1 cellular context compared by ENCODE assay signal in the genomic region with DNA sequence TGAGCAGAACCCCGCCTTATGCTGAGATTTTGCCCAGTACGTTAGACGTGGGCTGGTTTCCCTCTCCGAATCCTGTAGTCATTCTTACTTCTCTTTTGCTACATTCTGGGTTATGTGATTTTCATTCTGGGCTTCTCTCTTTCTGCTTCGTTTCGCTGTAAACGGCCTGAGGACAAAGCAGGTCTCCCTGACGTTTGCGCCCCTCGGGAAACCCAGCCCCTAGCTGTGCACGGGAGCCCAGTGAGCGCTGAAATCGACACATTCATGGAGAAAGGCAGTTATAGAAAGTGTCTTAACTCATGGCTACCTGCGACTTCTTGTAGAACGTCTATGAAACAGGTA.
TF ChIP-seq lines count a peak whose summit lies in the region.

No MANE protein-coding gene starts in this region.

TF ChIP-seq in WTC11, 78 proteins besides CTCF, POLR2A, EP300 and RAD21 (continued from another document):
- TF ChIP-seq, protein P1, sequence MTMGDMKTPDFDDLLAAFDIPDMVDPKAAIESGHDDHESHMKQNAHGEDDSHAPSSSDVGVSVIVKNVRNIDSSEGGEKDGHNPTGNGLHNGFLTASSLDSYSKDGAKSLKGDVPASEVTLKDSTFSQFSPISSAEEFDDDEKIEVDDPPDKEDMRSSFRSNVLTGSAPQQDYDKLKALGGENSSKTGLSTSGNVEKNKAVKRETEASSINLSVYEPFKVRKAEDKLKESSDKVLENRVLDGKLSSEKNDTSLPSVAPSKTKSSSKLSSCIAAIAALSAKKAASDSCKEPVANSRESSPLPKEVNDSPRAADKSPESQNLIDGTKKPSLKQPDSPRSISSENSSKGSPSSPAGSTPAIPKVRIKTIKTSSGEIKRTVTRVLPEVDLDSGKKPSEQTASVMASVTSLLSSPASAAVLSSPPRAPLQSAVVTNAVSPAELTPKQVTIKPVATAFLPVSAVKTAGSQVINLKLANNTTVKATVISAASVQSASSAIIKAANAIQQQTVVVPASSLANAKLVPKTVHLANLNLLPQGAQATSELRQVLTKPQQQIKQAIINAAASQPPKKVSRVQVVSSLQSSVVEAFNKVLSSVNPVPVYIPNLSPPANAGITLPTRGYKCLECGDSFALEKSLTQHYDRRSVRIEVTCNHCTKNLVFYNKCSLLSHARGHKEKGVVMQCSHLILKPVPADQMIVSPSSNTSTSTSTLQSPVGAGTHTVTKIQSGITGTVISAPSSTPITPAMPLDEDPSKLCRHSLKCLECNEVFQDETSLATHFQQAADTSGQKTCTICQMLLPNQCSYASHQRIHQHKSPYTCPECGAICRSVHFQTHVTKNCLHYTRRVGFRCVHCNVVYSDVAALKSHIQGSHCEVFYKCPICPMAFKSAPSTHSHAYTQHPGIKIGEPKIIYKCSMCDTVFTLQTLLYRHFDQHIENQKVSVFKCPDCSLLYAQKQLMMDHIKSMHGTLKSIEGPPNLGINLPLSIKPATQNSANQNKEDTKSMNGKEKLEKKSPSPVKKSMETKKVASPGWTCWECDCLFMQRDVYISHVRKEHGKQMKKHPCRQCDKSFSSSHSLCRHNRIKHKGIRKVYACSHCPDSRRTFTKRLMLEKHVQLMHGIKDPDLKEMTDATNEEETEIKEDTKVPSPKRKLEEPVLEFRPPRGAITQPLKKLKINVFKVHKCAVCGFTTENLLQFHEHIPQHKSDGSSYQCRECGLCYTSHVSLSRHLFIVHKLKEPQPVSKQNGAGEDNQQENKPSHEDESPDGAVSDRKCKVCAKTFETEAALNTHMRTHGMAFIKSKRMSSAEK (CRISPR knock-in tag; IDR thresholded peaks at IDR 0.05; ENCODE audit: borderline replicate concordance): no peak
- TF ChIP-seq ZNF121 (CRISPR knock-in tag; IDR thresholded peaks at IDR 0.05) (no peak), MXD4 (CRISPR knock-in tag; IDR thresholded peaks at IDR 0.05; ENCODE audit: borderline replicate concordance) (no peak), ESRRA (CRISPR knock-in tag; IDR thresholded peaks at IDR 0.05; ENCODE audit: borderline replicate concordance) (no peak), TCF7 (CRISPR knock-in tag; IDR thresholded peaks at IDR 0.05; ENCODE audit: low read depth) (no peak), TEAD4 (CRISPR knock-in tag; IDR thresholded peaks at IDR 0.05) (no peak), HMGA2 (CRISPR knock-in tag; IDR thresholded peaks at IDR 0.05) (no peak), GTF2I (CRISPR knock-in tag; conservative IDR thresholded peaks at IDR 0.05) (no peak)
- TF ChIP-seq, protein P2, sequence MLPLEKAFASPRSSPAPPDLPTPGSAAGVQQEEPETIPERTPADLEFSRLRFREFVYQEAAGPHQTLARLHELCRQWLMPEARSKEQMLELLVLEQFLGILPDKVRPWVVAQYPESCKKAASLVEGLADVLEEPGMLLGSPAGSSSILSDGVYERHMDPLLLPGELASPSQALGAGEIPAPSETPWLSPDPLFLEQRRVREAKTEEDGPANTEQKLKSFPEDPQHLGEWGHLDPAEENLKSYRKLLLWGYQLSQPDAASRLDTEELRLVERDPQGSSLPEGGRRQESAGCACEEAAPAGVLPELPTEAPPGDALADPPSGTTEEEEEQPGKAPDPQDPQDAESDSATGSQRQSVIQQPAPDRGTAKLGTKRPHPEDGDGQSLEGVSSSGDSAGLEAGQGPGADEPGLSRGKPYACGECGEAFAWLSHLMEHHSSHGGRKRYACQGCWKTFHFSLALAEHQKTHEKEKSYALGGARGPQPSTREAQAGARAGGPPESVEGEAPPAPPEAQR (CRISPR knock-in tag; IDR thresholded peaks at IDR 0.05): no peak
- TF ChIP-seq, protein P3, sequence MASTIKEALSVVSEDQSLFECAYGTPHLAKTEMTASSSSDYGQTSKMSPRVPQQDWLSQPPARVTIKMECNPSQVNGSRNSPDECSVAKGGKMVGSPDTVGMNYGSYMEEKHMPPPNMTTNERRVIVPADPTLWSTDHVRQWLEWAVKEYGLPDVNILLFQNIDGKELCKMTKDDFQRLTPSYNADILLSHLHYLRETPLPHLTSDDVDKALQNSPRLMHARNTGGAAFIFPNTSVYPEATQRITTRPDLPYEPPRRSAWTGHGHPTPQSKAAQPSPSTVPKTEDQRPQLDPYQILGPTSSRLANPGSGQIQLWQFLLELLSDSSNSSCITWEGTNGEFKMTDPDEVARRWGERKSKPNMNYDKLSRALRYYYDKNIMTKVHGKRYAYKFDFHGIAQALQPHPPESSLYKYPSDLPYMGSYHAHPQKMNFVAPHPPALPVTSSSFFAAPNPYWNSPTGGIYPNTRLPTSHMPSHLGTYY (CRISPR knock-in tag; IDR thresholded peaks at IDR 0.05): no peak
